ENCODE assay signal across 8 cellular contexts in the genomic region with DNA sequence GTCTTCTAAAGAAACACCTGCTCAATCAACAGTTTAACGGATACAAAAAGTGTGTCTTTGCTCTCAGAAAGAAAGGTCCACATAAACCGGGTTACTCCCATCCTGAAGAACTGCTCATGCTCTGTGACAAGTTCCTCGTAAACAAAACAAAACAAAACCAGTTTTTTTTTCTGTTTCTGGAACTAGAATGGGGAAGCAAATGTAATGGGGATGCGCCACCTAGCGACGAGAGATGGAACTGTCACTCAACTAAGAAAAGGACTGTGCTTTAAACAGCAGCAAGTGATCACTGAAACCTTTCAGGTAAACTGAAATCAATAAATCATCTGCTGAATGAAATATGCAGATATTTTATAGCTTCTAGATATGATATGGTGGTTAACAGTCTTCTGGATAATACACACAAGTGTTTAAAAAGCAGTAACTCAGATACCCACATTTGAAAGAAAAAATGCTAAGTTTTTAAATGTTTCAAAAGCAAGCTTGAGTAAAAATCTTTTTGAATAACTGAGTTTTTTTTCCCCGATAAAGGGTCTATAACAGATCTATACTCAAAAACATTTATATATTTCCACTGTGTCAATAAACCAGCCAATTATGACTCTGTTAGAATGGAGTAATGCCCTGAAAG. TPM values are rescaled to one million over a fixed set of nuclear protein-coding genes. Genes with fewer than 3 reads are reported as not detected.
A peak's percentile ranks its signal among the peaks of the same experiment; 100 is the strongest.
DNase-seq lines count a peak whose midpoint lies in the region; ATAC-seq and TF ChIP-seq lines count a peak whose summit lies in the region.

No MANE protein-coding gene starts in this region.

- ATAC-seq in HG03378 (IDR thresholded peaks at IDR 0.05; ENCODE audit: unreplicated experiment) = peak; percentile 54
- ATAC-seq in activated T-cell treated with anti-CD3 and anti-CD28 coated beads, Interleukin-2, amount 50 U/mL, for 4 hours = peak; percentile 48 to 56
- peak; percentile 78 to 83 (median 82) for ATAC-seq in natural killer cell

- TF ChIP-seq CTCF in esophagus squamous epithelium (IDR thresholded peaks at IDR 0.05) (peak; percentile 91 to 96 (median 92)), natural killer cell (IDR thresholded peaks at IDR 0.05) (peak; percentile 97)

- H3K27ac ChIP-seq in esophagus squamous epithelium = peak overlapping the region in 2 of 4 donors; percentile 56 to 58

- no peak overlapping the region for H3K4me3 Mint-ChIP-seq in activated T-cell treated with anti-CD3 and anti-CD28 coated beads, Interleukin-2, amount 50 U/mL, for 4 hours
- peak overlapping the region; percentile 25 for H3K4me3 Mint-ChIP-seq in natural killer cell

- TF ChIP-seq POLR2A in esophagus squamous epithelium (IDR thresholded peaks at IDR 0.05) = no peak

- no peaks in the 10 kb centered on the region for H3K27me3 ChIP-seq in esophagus squamous epithelium

- H3K27me3 Mint-ChIP-seq in activated T-cell treated with anti-CD3 and anti-CD28 coated beads, Interleukin-2, amount 50 U/mL, for 4 hours (ENCODE audit: low read depth) = no peaks in the 10 kb centered on the region
- H3K27me3 Mint-ChIP-seq in natural killer cell (ENCODE audit: low read depth in 2 of 2) = no peaks in the 10 kb centered on the region

- DNase-seq in NCI-H446 (lab: John Stamatoyannopoulos, UW) (peak; percentile 16 to 42), NCI-H446 treated with DMSO at 0.1 percent for 48 hours (lab: John Stamatoyannopoulos, UW) (no peak), OCI-M1 (lab: John Stamatoyannopoulos, UW) (peak; percentile 84), esophagus squamous epithelium (lab: John Stamatoyannopoulos, UW) (peak; percentile 9), natural killer cell (peak; percentile 72)
- DNase-seq in activated T-cell treated with anti-CD3 and anti-CD28 coated beads, Interleukin-2, amount 50 U/mL, for 4 hours = peak; percentile 68
- DNase-seq in stimulated activated naive CD4-positive, alpha-beta T cell treated with Interleukin-2 at 50 U/mL for 16 hours (lab: John Stamatoyannopoulos, UW) = peak; percentile 62

- H3K9me3 ChIP-seq in esophagus squamous epithelium = no peaks in the 10 kb centered on the region

- H3K27ac Mint-ChIP-seq in natural killer cell = peak overlapping the region; percentile 89 to 93

- peaks cover 8 to 68% (median 18%) of the 10 kb centered on the region in 3 donors for H3K36me3 ChIP-seq in esophagus squamous epithelium

- peaks cover 49% of the 10 kb centered on the region for H3K36me3 Mint-ChIP-seq in activated T-cell treated with anti-CD3 and anti-CD28 coated beads, Interleukin-2, amount 50 U/mL, for 4 hours (ENCODE audit: insufficient read depth)
- peaks cover 26% of the 10 kb centered on the region for H3K36me3 Mint-ChIP-seq in natural killer cell

- 17 to 23% methylated on average over 7 of the region's 7 CpGs for WGBS in esophagus squamous epithelium, 2 donors

- H3K4me3 ChIP-seq in esophagus squamous epithelium = peak overlapping the region in 1 of 4 donors; percentile 2

- no peaks in the 10 kb centered on the region for H3K9me3 Mint-ChIP-seq in activated T-cell treated with anti-CD3 and anti-CD28 coated beads, Interleukin-2, amount 50 U/mL, for 4 hours
- H3K9me3 Mint-ChIP-seq in natural killer cell = no peaks in the 10 kb centered on the region

- H3K4me1 Mint-ChIP-seq in activated T-cell treated with anti-CD3 and anti-CD28 coated beads, Interleukin-2, amount 50 U/mL, for 4 hours (ENCODE audit: low read depth) = peaks cover 30% of the 10 kb centered on the region
- H3K4me1 Mint-ChIP-seq in natural killer cell = peaks cover 19 to 21% of the 10 kb centered on the region in 2 donors

- intact Hi-C loops in esophagus squamous epithelium (cut with DNase I) (no loop called here), natural killer cell (cut with micrococcal nuclease) (loop anchor here (1.0 to 5.0 kb wide), 3 partner anchors 341 to 554 kb away; a partner anchor contains a TSS)

- H3K4me1 ChIP-seq in esophagus squamous epithelium = peaks cover 6 to 21% (median 6%) of the 10 kb centered on the region in 3 donors

RNA-seq across cellular contexts. Expression of a gene that starts 10.9 kb away (rescaled TPM):
- total RNA-seq in activated T-cell treated with anti-CD3 and anti-CD28 coated beads, Interleukin-2, amount 50 U/mL, for 4 hours = 10 to 100 TPM; 75.5 to 89.8 (median 81.7) TPM
- total RNA-seq in esophagus squamous epithelium = 10 to 100 TPM; 11.0 to 32.2 (median 19.9) TPM
- 10 to 100 TPM; 59.4 to 76.4 (median 71.2) TPM for total RNA-seq in natural killer cell
